1 cellular context compared by ENCODE assay signal in genomic region chr4:138010639-138011038, GRCh38.
TF ChIP-seq lines count a peak whose summit lies in the region.

No MANE protein-coding gene starts in this region.

TF ChIP-seq in SK-N-SH, 30 proteins besides CTCF, POLR2A, EP300 and RAD21 (continued from another document):
- TF ChIP-seq, protein P1, sequence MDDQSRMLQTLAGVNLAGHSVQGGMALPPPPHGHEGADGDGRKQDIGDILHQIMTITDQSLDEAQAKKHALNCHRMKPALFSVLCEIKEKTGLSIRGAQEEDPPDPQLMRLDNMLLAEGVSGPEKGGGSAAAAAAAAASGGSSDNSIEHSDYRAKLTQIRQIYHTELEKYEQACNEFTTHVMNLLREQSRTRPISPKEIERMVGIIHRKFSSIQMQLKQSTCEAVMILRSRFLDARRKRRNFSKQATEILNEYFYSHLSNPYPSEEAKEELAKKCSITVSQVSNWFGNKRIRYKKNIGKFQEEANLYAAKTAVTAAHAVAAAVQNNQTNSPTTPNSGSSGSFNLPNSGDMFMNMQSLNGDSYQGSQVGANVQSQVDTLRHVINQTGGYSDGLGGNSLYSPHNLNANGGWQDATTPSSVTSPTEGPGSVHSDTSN (IDR thresholded peaks at IDR 0.05), result no peak
- no peak for TF ChIP-seq RFX5 (IDR thresholded peaks at IDR 0.05; ENCODE audit: low read length)
- no peak for TF ChIP-seq RCOR1 (IDR thresholded peaks at IDR 0.05; ENCODE audit: low read length)
- no peak for TF ChIP-seq SIN3A (IDR thresholded peaks at IDR 0.05; ENCODE audit: borderline replicate concordance, low read depth, low read length)
- no peak for TF ChIP-seq TAF1 (IDR thresholded peaks at IDR 0.05; ENCODE audit: borderline replicate concordance, low read depth, low read length)
- no peak for TF ChIP-seq FOXJ3 (CRISPR knock-in tag; IDR thresholded peaks at IDR 0.05)
- TF ChIP-seq MEF2A (IDR thresholded peaks at IDR 0.05; ENCODE audit: borderline replicate concordance, low read depth), result no peak
